In the genomic region with DNA sequence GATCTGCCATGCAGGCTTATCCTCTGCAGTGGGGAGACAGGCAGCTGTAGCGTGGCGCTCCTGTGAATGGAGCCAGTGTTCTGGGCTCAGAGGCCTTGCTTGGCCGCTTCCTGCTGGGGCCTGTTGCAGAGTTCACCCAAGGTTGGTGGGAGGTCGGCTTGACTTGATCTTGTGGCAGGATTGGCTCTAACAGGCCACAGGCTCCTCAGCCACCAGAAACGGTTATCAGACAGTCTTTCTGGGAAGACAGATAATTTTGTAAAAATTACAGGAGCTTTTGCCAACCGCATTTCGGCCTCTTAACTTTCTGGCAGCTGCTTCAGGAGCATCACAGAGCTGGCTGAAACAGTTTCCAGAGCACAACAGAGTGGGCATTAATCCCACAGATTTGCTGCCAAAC, we compare ENCODE assay signal across 14 cellular contexts.
DNase-seq lines count a peak whose midpoint lies in the region; TF ChIP-seq lines count a peak whose summit lies in the region.
"Had no signal": no experiment of that assay in that cellular context is flagged by ENCODE, and none has a peak within 500 bp of the region (broad histone marks: within the 10 kb centered on the region; RNA-seq: fewer than 3 reads in every experiment).

No MANE protein-coding gene starts in this region.

- TF ChIP-seq POLR2A in sigmoid colon (IDR thresholded peaks at IDR 0.05): no peak

- no peaks in the 10 kb centered on the region for H3K4me1 Mint-ChIP-seq in activated T-helper 2 cell treated with anti-CD3 and anti-CD28 coated beads, Interferon-gamma antibody, Interleukin-2, Interleukin-4, amounts not matched to agents 10 μg/mL and 5 μg/mL and 100 μg/mL, durations not matched to agents 14 hours and 24 hours and 36 hours (ENCODE audit: low read depth)
- H3K4me1 Mint-ChIP-seq: activated B cell treated with CpG ODN at 0.5 μM for 24 hours, CD14-positive monocyte had no signal

- H3K27ac Mint-ChIP-seq in activated T-helper 2 cell treated with anti-CD3 and anti-CD28 coated beads, Interferon-gamma antibody, Interleukin-2, Interleukin-4, amounts not matched to agents 10 μg/mL and 5 μg/mL and 100 μg/mL, durations not matched to agents 14 hours and 24 hours and 36 hours: no peak overlapping the region
- H3K27ac Mint-ChIP-seq: activated B cell treated with CpG ODN at 0.5 μM for 24 hours; activated naive CD4-positive, alpha-beta T cell treated with anti-CD3 and anti-CD28 coated beads, Interleukin-2, amount 50 U/mL, for 72 hours had no signal

- peaks cover 0 to 7% (median under 1%) of the 10 kb centered on the region in 4 donors for H3K4me1 ChIP-seq in sigmoid colon
- no peaks in the 10 kb centered on the region for H3K4me1 ChIP-seq in effector memory CD4-positive, alpha-beta T cell (ENCODE audit: control insufficient read depth, insufficient read depth, low read length, poor library complexity, severe bottlenecking)
- H3K4me1 ChIP-seq: parathyroid adenoma had no signal

- intact Hi-C loops in sigmoid colon (cut with DNase I): loop anchor here (2.0 kb wide), 1 partner anchor 262 kb away; a partner anchor contains a TSS
- intact Hi-C loops in activated T-helper 2 cell treated with anti-CD3 and anti-CD28 coated beads, Interferon-gamma antibody, Interleukin-2, Interleukin-4, amounts not matched to agents 10 μg/mL and 5 μg/mL and 100 μg/mL, durations not matched to agents 14 hours and 24 hours and 36 hours (cut with micrococcal nuclease): no loop called here

- H3K4me3 ChIP-seq in sigmoid colon: no peak overlapping the region
- no peak overlapping the region for H3K4me3 ChIP-seq in effector memory CD4-positive, alpha-beta T cell (ENCODE audit: insufficient read depth, low read depth, low read length, poor library complexity, severe bottlenecking)

- no peaks in the 10 kb centered on the region for H3K9me3 ChIP-seq in sigmoid colon
- H3K9me3 ChIP-seq in effector memory CD4-positive, alpha-beta T cell (ENCODE audit: control insufficient read depth, low read length): no peaks in the 10 kb centered on the region

- 82 to 97% methylated on average over 7 of the region's 7 CpGs for WGBS in sigmoid colon, 2 donors

- no peaks in the 10 kb centered on the region for H3K36me3 ChIP-seq in sigmoid colon
- H3K36me3 ChIP-seq in effector memory CD4-positive, alpha-beta T cell (ENCODE audit: control insufficient read depth, insufficient read depth, low read length): no peaks in the 10 kb centered on the region

- peak; percentile 31 for DNase-seq in OCI-M2 (lab: John Stamatoyannopoulos, UW; ENCODE audit: unreplicated experiment)
- DNase-seq in cerebellar cortex (ENCODE audit: low spot score): peak; percentile 38
- DNase-seq in inferior parietal cortex (ENCODE audit: extremely low spot score): peak; percentile 38
- DNase-seq in sigmoid colon: no peak
- DNase-seq in NCI-H748 (lab: John Stamatoyannopoulos, UW; ENCODE audit: unreplicated experiment): no peak
- DNase-seq in effector memory CD4-positive, alpha-beta T cell: no peak
- DNase-seq in activated T-helper 2 cell treated with anti-CD3 and anti-CD28 coated beads, Interferon-gamma antibody, Interleukin-2, Interleukin-4, amounts not matched to agents 10 μg/mL and 5 μg/mL and 100 μg/mL, durations not matched to agents 14 hours and 24 hours and 36 hours (ENCODE audit: low spot score): no peak
- DNase-seq: activated B cell treated with CpG ODN at 0.5 μM for 24 hours, mesendoderm, MM.1S, NCI-H2107 had no signal

- H3K27ac ChIP-seq in sigmoid colon: peak overlapping the region; percentile 8 to 57 (median 54)
- no peak overlapping the region for H3K27ac ChIP-seq in effector memory CD4-positive, alpha-beta T cell (ENCODE audit: insufficient read depth, low read length, poor library complexity, severe bottlenecking)
- H3K27ac ChIP-seq: parathyroid adenoma had no signal

- H3K4me3 Mint-ChIP-seq in activated T-helper 2 cell treated with anti-CD3 and anti-CD28 coated beads, Interferon-gamma antibody, Interleukin-2, Interleukin-4, amounts not matched to agents 10 μg/mL and 5 μg/mL and 100 μg/mL, durations not matched to agents 14 hours and 24 hours and 36 hours (ENCODE audit: low read depth): no peak overlapping the region
- H3K4me3 Mint-ChIP-seq: activated B cell treated with CpG ODN at 0.5 μM for 24 hours, CD14-positive monocyte had no signal

- no peak for TF ChIP-seq EP300 in sigmoid colon (IDR thresholded peaks at IDR 0.05)

- no peaks in the 10 kb centered on the region for H3K27me3 Mint-ChIP-seq in activated T-helper 2 cell treated with anti-CD3 and anti-CD28 coated beads, Interferon-gamma antibody, Interleukin-2, Interleukin-4, amounts not matched to agents 10 μg/mL and 5 μg/mL and 100 μg/mL, durations not matched to agents 14 hours and 24 hours and 36 hours (ENCODE audit: low read depth)
- H3K27me3 Mint-ChIP-seq: activated B cell treated with CpG ODN at 0.5 μM for 24 hours had no signal

- H3K9me3 Mint-ChIP-seq in activated T-helper 2 cell treated with anti-CD3 and anti-CD28 coated beads, Interferon-gamma antibody, Interleukin-2, Interleukin-4, amounts not matched to agents 10 μg/mL and 5 μg/mL and 100 μg/mL, durations not matched to agents 14 hours and 24 hours and 36 hours: peaks cover 5% of the 10 kb centered on the region

- no peak for TF ChIP-seq CTCF in sigmoid colon (IDR thresholded peaks at IDR 0.05)

- no peaks in the 10 kb centered on the region for H3K36me3 Mint-ChIP-seq in activated T-helper 2 cell treated with anti-CD3 and anti-CD28 coated beads, Interferon-gamma antibody, Interleukin-2, Interleukin-4, amounts not matched to agents 10 μg/mL and 5 μg/mL and 100 μg/mL, durations not matched to agents 14 hours and 24 hours and 36 hours (ENCODE audit: low read depth)
- H3K36me3 Mint-ChIP-seq: CD14-positive monocyte had no signal

- H3K27me3 ChIP-seq in sigmoid colon: no peaks in the 10 kb centered on the region
- no peaks in the 10 kb centered on the region for H3K27me3 ChIP-seq in effector memory CD4-positive, alpha-beta T cell (replicated peaks; ENCODE audit: control insufficient read depth, insufficient read depth, low read length, poor library complexity, severe bottlenecking)

Comparison
In these comparisons a context has a peak if more than half of its experiments do, and no peak if none do; other contexts are left out.
1. DNase-seq: peak in OCI-M2 (single experiment), cerebellar cortex (single experiment) and inferior parietal cortex (single experiment); none in sigmoid colon (single experiment), NCI-H748 (single experiment), effector memory CD4-positive, alpha-beta T cell (0 of 3) and activated T-helper 2 cell treated with anti-CD3 and anti-CD28 coated beads, Interferon-gamma antibody, Interleukin-2, Interleukin-4, amounts not matched to agents 10 μg/mL and 5 μg/mL and 100 μg/mL, durations not matched to agents 14 hours and 24 hours and 36 hours (single experiment).